8 cellular contexts compared by ENCODE assay signal in genomic region chr17:18712354-18712999, GRCh38. TPM values are rescaled to one million over a fixed set of nuclear protein-coding genes. Genes with fewer than 3 reads are reported as not detected.
DNase-seq lines count a peak whose midpoint lies in the region; ATAC-seq and TF ChIP-seq lines count a peak whose summit lies in the region.
"Not testable (repeated sequence)": the region's sequence is repeated elsewhere in the genome, so short reads cannot be mapped to it uniquely, and the experiment has no call there.

No MANE protein-coding gene starts in this region.

- not testable (repeated sequence) for H3K27me3 Mint-ChIP-seq in activated T-helper 1 cell treated with anti-CD3 and anti-CD28 coated beads, Interleukin-12 subunit alpha, Interleukin-12 subunit beta, Interleukin-2, Interleukin-4 antibody, amounts not matched to agents 30 ng/mL and 10 ng/mL and 1 ng/mL, durations not matched to agents 14 hours and 24 hours and 36 hours (ENCODE audit: insufficient read depth); effector memory CD8-positive, alpha-beta T cell

- H3K27me3 ChIP-seq in spleen (replicated peaks in 1 of 7); upper lobe of left lung: not testable (repeated sequence)

- H3K27ac ChIP-seq in spleen, upper lobe of left lung: not testable (repeated sequence)

- not testable (repeated sequence) for TF ChIP-seq EP300 in upper lobe of left lung (IDR thresholded peaks at IDR 0.05)

- not testable (repeated sequence) for H3K4me3 Mint-ChIP-seq in activated T-helper 1 cell treated with anti-CD3 and anti-CD28 coated beads, Interleukin-12 subunit alpha, Interleukin-12 subunit beta, Interleukin-2, Interleukin-4 antibody, amounts not matched to agents 30 ng/mL and 10 ng/mL and 1 ng/mL, durations not matched to agents 14 hours and 24 hours and 36 hours; effector memory CD8-positive, alpha-beta T cell

- CTCF ChIA-PET in GM10248 (lab: Yijun Ruan, JAX): not testable (repeated sequence)

- TF ChIP-seq CTCF in GM10248 (IDR thresholded peaks at IDR 0.05; ENCODE audit: control extremely low read depth, extremely low read depth, low read depth, missing control alignments) (peak; percentile 57), spleen (IDR thresholded peaks at IDR 0.05 in 8 of 11, conservative IDR thresholded peaks at IDR 0.05 in 3 of 11) (peak in 10 of 11 experiments; percentile 9 to 65 (median 48)), upper lobe of left lung (IDR thresholded peaks at IDR 0.05) (peak in 5 of 6 experiments; percentile 40 to 60 (median 57))

- POLR2A ChIA-PET in GM10248 (lab: Yijun Ruan, JAX): not testable (repeated sequence)

- intact Hi-C loops in activated T-helper 1 cell treated with anti-CD3 and anti-CD28 coated beads, Interleukin-12 subunit alpha, Interleukin-12 subunit beta, Interleukin-2, Interleukin-4 antibody, amounts not matched to agents 30 ng/mL and 10 ng/mL and 1 ng/mL, durations not matched to agents 14 hours and 24 hours and 36 hours (cut with micrococcal nuclease); spleen (cut with DNase I; ENCODE audit: low total_unique reads): not testable (repeated sequence)

- peak; percentile 69 for ATAC-seq in effector memory CD8-positive, alpha-beta T cell (replicated peaks)
- peak; percentile 98 for ATAC-seq in left lobe of liver
- ATAC-seq in upper lobe of left lung (ENCODE audit: low FRiP score in 2 of 2): peak; percentile 78 to 82

- H3K36me3 Mint-ChIP-seq in activated T-helper 1 cell treated with anti-CD3 and anti-CD28 coated beads, Interleukin-12 subunit alpha, Interleukin-12 subunit beta, Interleukin-2, Interleukin-4 antibody, amounts not matched to agents 30 ng/mL and 10 ng/mL and 1 ng/mL, durations not matched to agents 14 hours and 24 hours and 36 hours (ENCODE audit: low read depth); effector memory CD8-positive, alpha-beta T cell (ENCODE audit: insufficient read depth): not testable (repeated sequence)

- not testable (repeated sequence) for TF ChIP-seq POLR2A in spleen (IDR thresholded peaks at IDR 0.05); upper lobe of left lung (IDR thresholded peaks at IDR 0.05)

- DNase-seq in GM10248 (ENCODE audit: extremely low spot score): not testable (repeated sequence)
- DNase-seq in NCI-H1417 (lab: John Stamatoyannopoulos, UW): peak; percentile 14 to 47 (median 15)
- peak; percentile 25 for DNase-seq in SW480 (ENCODE audit: low spot score)
- peak; percentile 39 for DNase-seq in activated T-helper 1 cell treated with anti-CD3 and anti-CD28 coated beads, Interleukin-12 subunit alpha, Interleukin-12 subunit beta, Interleukin-2, Interleukin-4 antibody, amounts not matched to agents 30 ng/mL and 10 ng/mL and 1 ng/mL, durations not matched to agents 14 hours and 24 hours and 36 hours (ENCODE audit: low spot score)
- DNase-seq in effector memory CD8-positive, alpha-beta T cell: peak; percentile 40 to 58 (median 45)
- peak; percentile 58 for DNase-seq in left lobe of liver (ENCODE audit: low spot score)
- peak; percentile 78 for DNase-seq in spleen
- peak in 1 of 2 donors; percentile 73 for DNase-seq in upper lobe of left lung

- not testable (repeated sequence) for H3K4me1 ChIP-seq in spleen, upper lobe of left lung

- H3K27ac Mint-ChIP-seq in activated T-helper 1 cell treated with anti-CD3 and anti-CD28 coated beads, Interleukin-12 subunit alpha, Interleukin-12 subunit beta, Interleukin-2, Interleukin-4 antibody, amounts not matched to agents 30 ng/mL and 10 ng/mL and 1 ng/mL, durations not matched to agents 14 hours and 24 hours and 36 hours; effector memory CD8-positive, alpha-beta T cell: not testable (repeated sequence)

- not testable (repeated sequence) for H3K4me1 Mint-ChIP-seq in activated T-helper 1 cell treated with anti-CD3 and anti-CD28 coated beads, Interleukin-12 subunit alpha, Interleukin-12 subunit beta, Interleukin-2, Interleukin-4 antibody, amounts not matched to agents 30 ng/mL and 10 ng/mL and 1 ng/mL, durations not matched to agents 14 hours and 24 hours and 36 hours (ENCODE audit: low read depth); effector memory CD8-positive, alpha-beta T cell (ENCODE audit: low read depth in 2 of 2)

- not testable (repeated sequence) for H3K9me3 Mint-ChIP-seq in activated T-helper 1 cell treated with anti-CD3 and anti-CD28 coated beads, Interleukin-12 subunit alpha, Interleukin-12 subunit beta, Interleukin-2, Interleukin-4 antibody, amounts not matched to agents 30 ng/mL and 10 ng/mL and 1 ng/mL, durations not matched to agents 14 hours and 24 hours and 36 hours; effector memory CD8-positive, alpha-beta T cell

- H3K36me3 ChIP-seq in spleen, upper lobe of left lung: not testable (repeated sequence)

- H3K9me3 ChIP-seq in spleen, upper lobe of left lung: not testable (repeated sequence)

- 12 to 17% (median 17%) methylated on average over 6 to 7 of the region's 7 CpGs for WGBS in spleen, 5 donors
- WGBS in upper lobe of left lung, 2 donors: 10 to 13% methylated on average over 7 of the region's 7 CpGs

- not testable (repeated sequence) for H3K4me3 ChIP-seq in spleen, upper lobe of left lung

RNA-seq across cellular contexts. Expression of gene FOXO3B, which starts 30.4 kb away (rescaled TPM):
- total RNA-seq in activated T-helper 1 cell treated with anti-CD3 and anti-CD28 coated beads, Interleukin-12 subunit alpha, Interleukin-12 subunit beta, Interleukin-2, Interleukin-4 antibody, amounts not matched to agents 30 ng/mL and 10 ng/mL and 1 ng/mL, durations not matched to agents 14 hours and 24 hours and 36 hours: 5.7 and 5.9 TPM in 2 replicates
- total RNA-seq in left lobe of liver (0.93 TPM), spleen (1 to 10 TPM; 3.7 to 9.1 (median 5.8) TPM), upper lobe of left lung (1 to 10 TPM; 1.2 to 4.6 (median 3.2) TPM)
- under 1 TPM; 0.24 to 0.77 (median 0.38) TPM for polyA plus RNA-seq in spleen

RNA-seq across cellular contexts. Expression of gene FBXW10, which starts 31.4 kb away (rescaled TPM):
- 0.07 TPM in 1 of 2 replicates, not detected in the other for total RNA-seq in activated T-helper 1 cell treated with anti-CD3 and anti-CD28 coated beads, Interleukin-12 subunit alpha, Interleukin-12 subunit beta, Interleukin-2, Interleukin-4 antibody, amounts not matched to agents 30 ng/mL and 10 ng/mL and 1 ng/mL, durations not matched to agents 14 hours and 24 hours and 36 hours
- total RNA-seq in left lobe of liver: 0.60 TPM
- total RNA-seq in spleen: under 1 TPM in 1 of 7 donors, not detected in 6; 0.11 TPM
- under 1 TPM; 0.07 to 0.10 (median 0.08) TPM for polyA plus RNA-seq in spleen
- total RNA-seq in upper lobe of left lung: 1 to 10 TPM in 1 of 6 donors, under 1 TPM in 3, not detected in 2; 0.15 to 2.7 (median 0.47) TPM
